Comparison of ENCODE assay signal across 1 cellular context in the genomic region with DNA sequence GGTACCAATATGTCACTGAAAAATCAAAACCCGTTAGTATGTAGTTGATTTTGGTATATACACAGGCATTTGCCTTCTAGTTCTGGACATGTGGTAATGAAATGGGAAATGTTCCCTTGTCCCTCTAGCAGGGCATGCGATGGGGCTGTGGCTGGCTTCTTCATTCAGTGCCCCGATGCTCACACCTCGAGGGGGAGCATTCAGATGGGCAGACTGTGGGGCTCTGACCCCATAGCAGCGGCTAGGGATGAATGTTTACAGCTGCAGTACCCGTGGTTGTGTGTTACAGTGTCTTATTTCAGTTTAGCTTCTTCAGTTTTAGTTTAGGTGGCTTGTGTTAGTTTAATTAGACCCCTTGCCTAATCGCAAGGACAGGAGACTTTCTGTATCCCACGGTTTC.
TF ChIP-seq lines count a peak whose summit lies in the region.

No MANE protein-coding gene starts in this region.

TF ChIP-seq in H1, 55 proteins besides CTCF, POLR2A, EP300 and RAD21:
- TF ChIP-seq SP4 (IDR thresholded peaks at IDR 0.05; ENCODE audit: low read length) (no peak), CEBPB (IDR thresholded peaks at IDR 0.05; ENCODE audit: low read depth, low read length) (no peak), CHD1 (IDR thresholded peaks at IDR 0.05; ENCODE audit: low read depth, low read length) (no peak), CBX8 (IDR thresholded peaks at IDR 0.05; ENCODE audit: borderline replicate concordance, low read depth, low read length) (no peak), GTF2F1 (IDR thresholded peaks at IDR 0.05; ENCODE audit: borderline replicate concordance, low read depth, low read length) (no peak), BRCA1 (IDR thresholded peaks at IDR 0.05; ENCODE audit: low read depth, low read length) (no peak), CHD7 (IDR thresholded peaks at IDR 0.05; ENCODE audit: insufficient replicate concordance, low read length) (no peak), TEAD4 (IDR thresholded peaks at IDR 0.05; ENCODE audit: low read depth, low read length) (no peak), JUND (IDR thresholded peaks at IDR 0.05; ENCODE audit: low read length) (no peak), NRF1 (IDR thresholded peaks at IDR 0.05; ENCODE audit: low read depth, low read length) (no peak), SP2 (IDR thresholded peaks at IDR 0.05; ENCODE audit: low read length) (no peak), EZH2 (IDR thresholded peaks at IDR 0.05; ENCODE audit: low read depth, low read length, severe bottlenecking) (no peak), ZNF274 (IDR thresholded peaks at IDR 0.05; ENCODE audit: borderline replicate concordance, extremely low read depth, low read length) (no peak), HDAC2 (IDR thresholded peaks at IDR 0.05; ENCODE audit: borderline replicate concordance in 1 of 2, low read depth in 2 of 2, low read length in 2 of 2) (no peak)
- TF ChIP-seq, protein P1, sequence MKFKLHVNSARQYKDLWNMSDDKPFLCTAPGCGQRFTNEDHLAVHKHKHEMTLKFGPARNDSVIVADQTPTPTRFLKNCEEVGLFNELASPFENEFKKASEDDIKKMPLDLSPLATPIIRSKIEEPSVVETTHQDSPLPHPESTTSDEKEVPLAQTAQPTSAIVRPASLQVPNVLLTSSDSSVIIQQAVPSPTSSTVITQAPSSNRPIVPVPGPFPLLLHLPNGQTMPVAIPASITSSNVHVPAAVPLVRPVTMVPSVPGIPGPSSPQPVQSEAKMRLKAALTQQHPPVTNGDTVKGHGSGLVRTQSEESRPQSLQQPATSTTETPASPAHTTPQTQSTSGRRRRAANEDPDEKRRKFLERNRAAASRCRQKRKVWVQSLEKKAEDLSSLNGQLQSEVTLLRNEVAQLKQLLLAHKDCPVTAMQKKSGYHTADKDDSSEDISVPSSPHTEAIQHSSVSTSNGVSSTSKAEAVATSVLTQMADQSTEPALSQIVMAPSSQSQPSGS (IDR thresholded peaks at IDR 0.05; ENCODE audit: low read length): no peak
